In the genomic region with DNA sequence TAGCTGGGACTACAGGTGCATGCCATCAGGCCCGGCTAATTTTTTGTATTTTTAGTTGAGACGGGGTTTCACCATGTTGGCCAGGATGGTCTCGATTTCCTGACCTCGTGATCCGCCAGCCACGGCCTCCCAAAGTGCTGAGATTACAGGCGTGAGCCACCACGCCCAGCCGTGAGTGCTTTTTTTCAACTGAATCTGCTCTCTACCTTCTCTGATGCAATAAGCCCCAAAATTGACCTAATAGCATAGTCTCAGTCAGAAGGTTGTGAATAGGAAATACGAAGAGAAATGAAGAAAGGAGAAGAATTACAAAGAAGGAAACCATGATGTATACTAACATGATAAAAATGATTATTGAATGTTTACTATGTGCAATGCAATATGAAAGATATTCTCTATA, we compare ENCODE assay signal across 18 cellular contexts. TPM values are rescaled to one million over a fixed set of nuclear protein-coding genes. Genes with fewer than 3 reads are reported as not detected.
DNase-seq lines count a peak whose midpoint lies in the region; ATAC-seq, FAIRE-seq and TF ChIP-seq lines count a peak whose summit lies in the region.
"Had no signal": no experiment of that assay in that cellular context is flagged by ENCODE, and none has a peak within 500 bp of the region (broad histone marks: within the 10 kb centered on the region; RNA-seq: fewer than 3 reads in every experiment).

No MANE protein-coding gene starts in this region.

- H3K4me1 Mint-ChIP-seq in GM23338 = no peaks in the 10 kb centered on the region
- H3K4me1 Mint-ChIP-seq: CD4-positive, alpha-beta memory T cell had no signal

- TF ChIP-seq POLR2A in HepG2 (IDR thresholded peaks at IDR 0.05; ENCODE audit: insufficient read depth in 1 of 2, low read depth in 2 of 2, low read length in 2 of 2) (no peak), right lobe of liver (IDR thresholded peaks at IDR 0.05) (no peak)

- H3K27ac ChIP-seq in HepG2 (ENCODE audit: extremely low read length, insufficient read depth, low read length) (no peak overlapping the region), right lobe of liver (no peak overlapping the region), GM23338 (ENCODE audit: low read depth) (no peak overlapping the region)

- H3K79me2 ChIP-seq in HepG2 (ENCODE audit: insufficient read depth, low read length) (no peaks in the 10 kb centered on the region), GM23338 (replicated peaks; ENCODE audit: insufficient read depth) (no peaks in the 10 kb centered on the region)

- no peaks in the 10 kb centered on the region for H3K4me1 ChIP-seq in HepG2 (ENCODE audit: insufficient read depth, low read length)
- no peaks in the 10 kb centered on the region for H3K4me1 ChIP-seq in right lobe of liver
- H3K4me1 ChIP-seq in GM23338 (ENCODE audit: insufficient read depth) = no peaks in the 10 kb centered on the region

- H4K20me1 ChIP-seq in HepG2 (ENCODE audit: insufficient read depth, low read length) (no peaks in the 10 kb centered on the region), GM23338 (replicated peaks; ENCODE audit: insufficient read depth) (no peaks in the 10 kb centered on the region)

- no TSS peak for BruUV-seq in HepG2 (replicated peaks; lab: Mats Ljungman, UMichigan)

- no peak overlapping the region for H3K4me2 ChIP-seq in HepG2 (ENCODE audit: low read depth, low read length)
- no peak overlapping the region for H3K4me2 ChIP-seq in GM23338

- no peaks in the 10 kb centered on the region for H3F3A ChIP-seq in GM23338 (replicated peaks; ENCODE audit: low read depth)

- H3K4me3 ChIP-seq in HepG2 (replicated peaks in 1 of 3; ENCODE audit: insufficient read depth in 1 of 3, low read depth in 2 of 3, low read length in 3 of 3) (no peak overlapping the region), right lobe of liver (no peak overlapping the region), GM23338 (no peak overlapping the region)

- H2AFZ ChIP-seq in HepG2 (ENCODE audit: low read length) (no peak overlapping the region), GM23338 (no peak overlapping the region)

- H3K9ac ChIP-seq in HepG2 (ENCODE audit: insufficient read depth, low read depth, low read length) = no peak overlapping the region

- no peaks in the 10 kb centered on the region for H3K9me3 ChIP-seq in HepG2 (ENCODE audit: low read length)
- H3K9me3 ChIP-seq in right lobe of liver = no peaks in the 10 kb centered on the region

- FAIRE-seq in HepG2 (lab: Jason Lieb, UNC) = no peak
- FAIRE-seq: GM12891, H1 had no signal

- POLR2A ChIA-PET in HepG2 (lab: Yijun Ruan, JAX) = no interaction called here

- no peaks in the 10 kb centered on the region for H3K36me3 ChIP-seq in HepG2 (replicated peaks in 1 of 2; ENCODE audit: control insufficient read depth in 1 of 2, insufficient read depth in 2 of 2, low read length in 2 of 2)
- H3K36me3 ChIP-seq in right lobe of liver = no peaks in the 10 kb centered on the region
- no peaks in the 10 kb centered on the region for H3K36me3 ChIP-seq in GM23338 (ENCODE audit: insufficient read depth)

- in situ Hi-C loops in HepG2 (cut with HindIII; ENCODE audit: extremely low pct_ligation_motif_present, low pct_unique_long_range_greater_than_20kb) = no loop called here

- DNase-seq in HepG2 (ENCODE audit: low spot score) (no peak), right lobe of liver (no peak), MV-4-11 (lab: John Stamatoyannopoulos, UW) (peak; percentile 4), OCI-M1 (lab: John Stamatoyannopoulos, UW) (peak; percentile 17), LoVo (ENCODE audit: low spot score) (no peak), GM23338 (ENCODE audit: low spot score) (no peak)
- DNase-seq: C1 segment of cervical spinal cord; Calu3; CD4-positive, alpha-beta memory T cell; COR-L47; DMS53; DMS79 treated with DMSO at 0.1 percent for 48 hours; GF-D8; H7; HCEC 1CT had no signal

- H3K4me3 Mint-ChIP-seq in GM23338 = no peak overlapping the region
- H3K4me3 Mint-ChIP-seq: CD4-positive, alpha-beta memory T cell had no signal

- TF ChIP-seq EP300 in HepG2 (IDR thresholded peaks at IDR 0.05; ENCODE audit: low read depth in 2 of 2, low read length in 2 of 2) (no peak), HepG2 (CRISPR knock-in tag; IDR thresholded peaks at IDR 0.05; ENCODE audit: borderline replicate concordance) (no peak)

- H3K27me3 ChIP-seq in HepG2 (ENCODE audit: control insufficient read depth in 1 of 2, insufficient read depth in 2 of 2, low read length in 2 of 2) (peaks cover 1 to 4% of the 10 kb centered on the region in 2 experiments; a peak in 2 of 5 replicates), right lobe of liver (no peaks in the 10 kb centered on the region), GM23338 (ENCODE audit: insufficient read depth) (no peaks in the 10 kb centered on the region)

- ATAC-seq in HepG2 (no peak), right lobe of liver (no peak), HG02840 (IDR thresholded peaks at IDR 0.05; ENCODE audit: low FRiP score, unreplicated experiment) (no peak), GM23338 (no peak)

- H3K9me2 ChIP-seq in GM23338 (ENCODE audit: insufficient read depth) = no peaks in the 10 kb centered on the region

- WGBS in HepG2 (ENCODE audit: low lambda C conversion rate) = 10% methylated on average over 10 of the region's 10 CpGs
- WGBS in right lobe of liver (ENCODE audit: insufficient coverage, low coverage, low lambda C conversion rate, missing lambda C conversion rate) = 55% methylated on average over 10 of the region's 10 CpGs

- peaks cover 2% of the 10 kb centered on the region for H3K27me3 Mint-ChIP-seq in GM23338 (ENCODE audit: insufficient read depth, low read depth, poor library complexity)

- no peaks in the 10 kb centered on the region for H3K9me3 Mint-ChIP-seq in GM23338
- H3K9me3 Mint-ChIP-seq: CD4-positive, alpha-beta memory T cell had no signal

- H3K27ac Mint-ChIP-seq in GM23338 = no peak overlapping the region
- H3K27ac Mint-ChIP-seq: CD4-positive, alpha-beta memory T cell had no signal

- TF ChIP-seq RAD21 in HepG2 (CRISPR knock-in tag; IDR thresholded peaks at IDR 0.05) = no peak

- CTCF ChIA-PET in HepG2 (lab: Yijun Ruan, JAX; ENCODE audit: low intra/inter-chr PET ratio, low total read pairs) = no interaction called here

- intact Hi-C loops in HepG2 (cut with micrococcal nuclease; ENCODE audit: unreplicated experiment) = no loop called here
- intact Hi-C loops in right lobe of liver (cut with DNase I) = no loop called here

- H3K36me3 Mint-ChIP-seq in GM23338 (ENCODE audit: low read depth) = no peaks in the 10 kb centered on the region
- H3K36me3 Mint-ChIP-seq: CD4-positive, alpha-beta memory T cell had no signal

- TF ChIP-seq CTCF in HepG2 (CRISPR knock-in tag; IDR thresholded peaks at IDR 0.05) (no peak), right lobe of liver (IDR thresholded peaks at IDR 0.05) (no peak), GM23338 (conservative IDR thresholded peaks at IDR 0.05; ENCODE audit: low read depth in 2 of 2) (no peak)

RNA-seq across cellular contexts. Expression of a gene that starts 33.2 kb away (rescaled TPM):
- 0.20 and 0.25 TPM in 2 replicates for total RNA-seq in HepG2 (2016; rRNA removed; fragmentation: Illumina TruSeq; extraction: Trizol)
- total RNA-seq in HepG2 (2016; cell fraction: cytosol; rRNA removed; fragmentation: Illumina TruSeq; extraction: Trizol; ENCODE audit: low read depth) = 0.44 and 0.71 TPM in 2 replicates
- 0.12 and 0.43 TPM in 2 replicates for total RNA-seq in HepG2 (2016; cell fraction: insoluble cytoplasmic fraction; rRNA removed; fragmentation: Illumina TruSeq; extraction: Trizol)
- total RNA-seq in HepG2 (2016; cell fraction: membrane; rRNA removed; fragmentation: Illumina TruSeq; extraction: Trizol) = 0.43 and 0.55 TPM in 2 replicates
- total RNA-seq in HepG2 (2016; cell fraction: nucleus; rRNA removed; fragmentation: Illumina TruSeq; extraction: Trizol) = 0.09 and 0.25 TPM in 2 replicates
- 0.10 and 0.21 TPM in 2 replicates for polyA plus RNA-seq in HepG2 (2011; rRNA removed)
- polyA plus RNA-seq in HepG2 (2011; cell fraction: cytosol; rRNA removed) = 0.09 and 0.13 TPM in 2 replicates
- polyA plus RNA-seq in HepG2 (2011; cell fraction: nucleus; rRNA removed) = not detected in 2 replicates
- polyA plus RNA-seq in HepG2 (2012) = 0.12 and 0.29 TPM in 2 replicates
- 0.19 and 0.40 TPM in 2 replicates for polyA plus RNA-seq in HepG2 (2016; cell fraction: cytosol; fragmentation: Illumina TruSeq; extraction: Trizol; ENCODE audit: low read depth)
- 0.21 and 0.35 TPM in 2 replicates for polyA plus RNA-seq in HepG2 (2016; cell fraction: insoluble cytoplasmic fraction; fragmentation: Illumina TruSeq; extraction: Trizol; ENCODE audit: low read depth)
- polyA plus RNA-seq in HepG2 (2016; cell fraction: membrane; fragmentation: Illumina TruSeq; extraction: Trizol; ENCODE audit: low read depth) = 0.33 and 0.54 TPM in 2 replicates
- polyA plus RNA-seq in HepG2 (2016; cell fraction: nucleus; fragmentation: Illumina TruSeq; extraction: Trizol; ENCODE audit: insufficient read depth, low read depth) = 0.12 TPM in 1 of 2 replicates, not detected in the other
- polyA minus RNA-seq in HepG2 (2011; rRNA and poly(A)+ RNA removed; ENCODE audit: low replicate concordance) = 0.04 and 0.37 TPM in 2 replicates
- 0.20 TPM in 1 of 2 replicates, not detected in the other for polyA minus RNA-seq in HepG2 (2011; cell fraction: cytosol; rRNA and poly(A)+ RNA removed)
- polyA minus RNA-seq in HepG2 (2011; cell fraction: nucleus; rRNA and poly(A)+ RNA removed) = 0.12 and 0.13 TPM in 2 replicates
- not detected for total RNA-seq in right lobe of liver
- total RNA-seq in GM23338 (2014; rRNA removed; shearing (Covaris generic)) = 4.9 and 6.7 TPM in 2 replicates
- 4.5 and 6.0 TPM in 2 replicates for polyA plus RNA-seq in GM23338 (2016; fragmentation: Nextera tagmentation; extraction: Ambion mirVana)
- total RNA-seq: CD4-positive, alpha-beta memory T cell had no signal
- polyA plus RNA-seq: CD4-positive, alpha-beta memory T cell had no signal

RNA-seq across cellular contexts. Expression of a gene that starts 58.3 kb away (rescaled TPM):
- total RNA-seq in HepG2 (2016; rRNA removed; fragmentation: Illumina TruSeq; extraction: Trizol) (16.9 and 24.7 TPM in 2 replicates), right lobe of liver (1 to 10 TPM; 3.2 to 6.5 (median 4.5) TPM)
- total RNA-seq in HepG2 (2016; cell fraction: cytosol; rRNA removed; fragmentation: Illumina TruSeq; extraction: Trizol; ENCODE audit: low read depth) = 7.8 and 11.1 TPM in 2 replicates
- total RNA-seq in HepG2 (2016; cell fraction: insoluble cytoplasmic fraction; rRNA removed; fragmentation: Illumina TruSeq; extraction: Trizol) = 17.9 and 29.0 TPM in 2 replicates
- total RNA-seq in HepG2 (2016; cell fraction: membrane; rRNA removed; fragmentation: Illumina TruSeq; extraction: Trizol) = 6.8 and 11.8 TPM in 2 replicates
- 23.4 and 25.1 TPM in 2 replicates for total RNA-seq in HepG2 (2016; cell fraction: nucleus; rRNA removed; fragmentation: Illumina TruSeq; extraction: Trizol)
- polyA plus RNA-seq in HepG2 (2011; rRNA removed) (4.2 and 5.5 TPM in 2 replicates), GM23338 (2016; fragmentation: Nextera tagmentation; extraction: Ambion mirVana) (30.2 and 37.7 TPM in 2 replicates)
- 1.4 and 2.3 TPM in 2 replicates for polyA plus RNA-seq in HepG2 (2011; cell fraction: cytosol; rRNA removed)
- 2.3 and 3.1 TPM in 2 replicates for polyA plus RNA-seq in HepG2 (2011; cell fraction: nucleus; rRNA removed)
- polyA plus RNA-seq in HepG2 (2012) = 6.5 and 13.4 TPM in 2 replicates
- 5.2 and 5.6 TPM in 2 replicates for polyA plus RNA-seq in HepG2 (2016; cell fraction: cytosol; fragmentation: Illumina TruSeq; extraction: Trizol; ENCODE audit: low read depth)
- 25.7 and 32.0 TPM in 2 replicates for polyA plus RNA-seq in HepG2 (2016; cell fraction: insoluble cytoplasmic fraction; fragmentation: Illumina TruSeq; extraction: Trizol; ENCODE audit: low read depth)
- polyA plus RNA-seq in HepG2 (2016; cell fraction: membrane; fragmentation: Illumina TruSeq; extraction: Trizol; ENCODE audit: low read depth) = 6.6 and 8.4 TPM in 2 replicates
- 20.4 and 25.6 TPM in 2 replicates for polyA plus RNA-seq in HepG2 (2016; cell fraction: nucleus; fragmentation: Illumina TruSeq; extraction: Trizol; ENCODE audit: insufficient read depth, low read depth)
- polyA minus RNA-seq in HepG2 (2011; rRNA and poly(A)+ RNA removed; ENCODE audit: low replicate concordance) = 0.91 and 0.94 TPM in 2 replicates
- polyA minus RNA-seq in HepG2 (2011; cell fraction: cytosol; rRNA and poly(A)+ RNA removed) = 5.5 and 6.0 TPM in 2 replicates
- 24.6 and 25.6 TPM in 2 replicates for polyA minus RNA-seq in HepG2 (2011; cell fraction: nucleus; rRNA and poly(A)+ RNA removed)
- total RNA-seq in GM23338 (2014; rRNA removed; shearing (Covaris generic)) = 21.3 and 24.0 TPM in 2 replicates

Comparison
In these comparisons a context has a peak if more than half of its experiments do, and no peak if none do; other contexts are left out.
1. DNase-seq: peak in MV-4-11 (single experiment) and OCI-M1 (single experiment); none in HepG2 (single experiment), right lobe of liver (0 of 3), LoVo (single experiment) and GM23338 (single experiment).